In the genomic region with DNA sequence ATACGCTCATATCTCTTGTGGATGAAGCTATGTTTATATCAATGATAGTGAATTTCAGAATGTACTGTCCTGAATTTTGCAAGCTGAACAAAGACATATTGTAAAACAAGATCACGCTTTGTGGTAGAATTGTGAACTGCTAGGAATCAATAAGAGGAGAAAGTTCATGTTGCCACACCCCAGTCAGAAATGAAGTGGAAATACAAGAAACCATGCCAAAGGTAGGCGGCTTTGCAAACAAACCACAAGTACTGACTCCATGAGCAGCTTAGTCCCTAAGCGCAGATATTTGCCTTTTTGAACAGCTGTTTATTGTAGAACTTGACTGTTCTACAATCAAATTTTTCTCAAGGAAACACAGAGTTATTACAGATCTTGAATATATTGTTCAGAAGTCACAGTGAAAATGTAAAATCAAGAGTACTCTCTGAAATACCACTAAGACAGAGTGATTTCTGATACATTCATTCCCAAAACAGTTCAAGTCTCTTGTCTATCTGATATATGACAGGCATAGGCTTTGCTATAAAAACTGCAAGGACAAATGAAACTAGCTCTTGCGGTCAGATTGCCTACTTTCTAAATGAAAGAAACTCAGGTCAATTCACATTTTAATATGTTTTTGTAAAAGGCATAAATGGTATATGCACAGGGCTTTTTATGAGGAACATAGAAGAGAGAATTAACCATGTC, we compare ENCODE assay signal across 16 cellular contexts.
DNase-seq lines count a peak whose midpoint lies in the region; ATAC-seq and TF ChIP-seq lines count a peak whose summit lies in the region.
"Had no signal": no experiment of that assay in that cellular context is flagged by ENCODE, and none has a peak within 500 bp of the region (broad histone marks: within the 10 kb centered on the region; RNA-seq: fewer than 3 reads in every experiment).

No MANE protein-coding gene starts in this region.

- peak; percentile 30 for DNase-seq in NCI-H2107 treated with DMSO at 0.1 percent for 48 hours (lab: John Stamatoyannopoulos, UW; ENCODE audit: unreplicated experiment)
- DNase-seq in NCI-H2107 (lab: John Stamatoyannopoulos, UW) = no peak
- peak; percentile 73 for DNase-seq in colonic mucosa
- DNase-seq in lower lobe of right lung = no peak
- DNase-seq in upper lobe of right lung = no peak
- DNase-seq in immature natural killer cell = no peak
- DNase-seq in GM20000 (ENCODE audit: low spot score) = no peak
- no peak for DNase-seq in KBM-7
- DNase-seq: activated CD4-positive, alpha-beta T cell treated with anti-CD3 and anti-CD28 coated beads, Interleukin-2, amount 50 U/mL, for 4 hours; activated T-cell treated with anti-CD3 and anti-CD28 coated beads, Interleukin-2, amount 50 U/mL, for 72 hours; adrenal gland; NCI-H1694; posterior cingulate gyrus; stimulated activated CD4-positive, alpha-beta T cell treated with anti-CD3 and anti-CD28 coated beads, Interleukin-2, amount 100 ng/mL, for 24 hours had no signal

- H3K4me1 ChIP-seq in colonic mucosa (peaks cover 3% of the 10 kb centered on the region), lower lobe of right lung (no peaks in the 10 kb centered on the region), upper lobe of right lung (no peaks in the 10 kb centered on the region)
- H3K4me1 ChIP-seq: adrenal gland, SJSA1 had no signal

- H3K36me3 ChIP-seq in colonic mucosa (no peaks in the 10 kb centered on the region), lower lobe of right lung (no peaks in the 10 kb centered on the region), upper lobe of right lung (no peaks in the 10 kb centered on the region)
- H3K36me3 ChIP-seq: adrenal gland, SJSA1 had no signal

- H3K27ac ChIP-seq in colonic mucosa (peak overlapping the region; percentile 62), lower lobe of right lung (no peak overlapping the region), upper lobe of right lung (no peak overlapping the region)
- H3K27ac ChIP-seq: adrenal gland, SJSA1 had no signal

- intact Hi-C loops in colonic mucosa (cut with DNase I) (no loop called here), lower lobe of right lung (cut with DNase I) (no loop called here), upper lobe of right lung (cut with DNase I) (no loop called here)

- H3K4me1 Mint-ChIP-seq in immature natural killer cell = no peaks in the 10 kb centered on the region

- ATAC-seq in lower lobe of right lung (peak; percentile 86 to 97), upper lobe of right lung (peak; percentile 92)
- ATAC-seq: activated T-cell treated with anti-CD3 and anti-CD28 coated beads, Interleukin-2, amount 50 U/mL, for 72 hours; K562 had no signal

- no peaks in the 10 kb centered on the region for H3K27me3 ChIP-seq in colonic mucosa
- no peaks in the 10 kb centered on the region for H3K27me3 ChIP-seq in lower lobe of right lung (ENCODE audit: low read depth)
- no peaks in the 10 kb centered on the region for H3K27me3 ChIP-seq in upper lobe of right lung
- H3K27me3 ChIP-seq: adrenal gland, SJSA1 had no signal

- H3K36me3 Mint-ChIP-seq in immature natural killer cell = no peaks in the 10 kb centered on the region

- H3K9ac ChIP-seq in colonic mucosa (ENCODE audit: low read depth in 2 of 2, low read length in 2 of 2) = peak overlapping the region in 1 of 2 donors; percentile 28

- no peak for TF ChIP-seq CTCF in colonic mucosa (IDR thresholded peaks at IDR 0.05)
- TF ChIP-seq CTCF in lower lobe of right lung (IDR thresholded peaks at IDR 0.05) = no peak
- TF ChIP-seq CTCF in upper lobe of right lung (IDR thresholded peaks at IDR 0.05) = no peak
- TF ChIP-seq CTCF in GM20000 (IDR thresholded peaks at IDR 0.05; ENCODE audit: extremely low read depth, missing control alignments) = no peak

- H3K9me3 ChIP-seq in colonic mucosa = no peaks in the 10 kb centered on the region
- no peaks in the 10 kb centered on the region for H3K9me3 ChIP-seq in lower lobe of right lung
- H3K9me3 ChIP-seq in upper lobe of right lung = no peaks in the 10 kb centered on the region
- H3K9me3 ChIP-seq: adrenal gland, SJSA1 had no signal

- no peak overlapping the region for H3K4me3 Mint-ChIP-seq in immature natural killer cell
- H3K4me3 Mint-ChIP-seq: activated T-cell treated with anti-CD3 and anti-CD28 coated beads, Interleukin-2, amount 50 U/mL, for 72 hours had no signal

- in situ Hi-C loops in KBM-7 (cut with MboI; ENCODE audit: low pct_unique_long_range_greater_than_20kb, low sequenced_read_pairs) = no loop called here

- H3K27me3 Mint-ChIP-seq in immature natural killer cell (ENCODE audit: low read depth in 3 of 3) = no peaks in the 10 kb centered on the region

- no peak overlapping the region for H3K4me3 ChIP-seq in colonic mucosa
- H3K4me3 ChIP-seq in lower lobe of right lung = no peak overlapping the region
- no peak overlapping the region for H3K4me3 ChIP-seq in upper lobe of right lung
- H3K4me3 ChIP-seq: adrenal gland, K562, SJSA1 had no signal

- no peak overlapping the region for H3K27ac Mint-ChIP-seq in immature natural killer cell
- H3K27ac Mint-ChIP-seq: activated T-cell treated with anti-CD3 and anti-CD28 coated beads, Interleukin-2, amount 50 U/mL, for 72 hours had no signal

- H3K9me3 Mint-ChIP-seq in immature natural killer cell = peaks cover 0 to 14% (median 8%) of the 10 kb centered on the region in 6 donors

Comparison
In these comparisons a context has a peak if more than half of its experiments do, and no peak if none do; other contexts are left out.
1. DNase-seq: peak in NCI-H2107 treated with DMSO at 0.1 percent for 48 hours (single experiment) and colonic mucosa (single experiment); none in NCI-H2107 (single experiment), lower lobe of right lung (single experiment), upper lobe of right lung (single experiment), immature natural killer cell (0 of 3), GM20000 (single experiment) and KBM-7 (single experiment).